16 cellular contexts compared by ENCODE assay signal in genomic region chr3:49769516-49769915, GRCh38. TPM values are rescaled to one million over a fixed set of nuclear protein-coding genes. Genes with fewer than 3 reads are reported as not detected.
"Had no signal": no experiment of that assay in that cellular context is flagged by ENCODE, and none has a peak within 500 bp of the region (broad histone marks: within the 10 kb centered on the region; RNA-seq: fewer than 3 reads in every experiment).

No MANE protein-coding gene starts in this region.

- H3K4me3 Mint-ChIP-seq: activated CD4-positive, alpha-beta memory T cell treated with anti-CD3 and anti-CD28 coated beads, Interleukin-2, amount 10 ng/mL, durations not matched to agents 7 days and 5 days; nephron progenitor cell; T-helper 2 cell treated with Interferon-gamma antibody and Interleukin-4, amounts not matched to agents 5 μg/mL and 100 μg/mL, for 36 hours had no signal

- H3K36me3 ChIP-seq: prostate gland, right lobe of liver, thoracic aorta had no signal

- DNase-seq: activated CD4-positive, alpha-beta memory T cell treated with anti-CD3 and anti-CD28 coated beads, Interleukin-2, amount 10 ng/mL, durations not matched to agents 7 days and 5 days; activated CD4-positive, CD25-positive, alpha-beta regulatory T cell treated with anti-CD3 and anti-CD28 coated beads, Interleukin-2, amount 50 U/mL, for 72 hours; activated naive CD4-positive, alpha-beta T cell treated with anti-CD3 and anti-CD28 coated beads, Interleukin-2, amount 50 U/mL, for 16 hours; anterior cingulate cortex; heart right ventricle; mammary epithelial cell; nephron progenitor cell; right lobe of liver; stimulated activated CD4-positive, alpha-beta T cell treated with anti-CD3 and anti-CD28 coated beads, Interleukin-2, amount 100 ng/mL, for 24 hours; stimulated activated naive CD4-positive, alpha-beta T cell had no signal

- H3K9me3 ChIP-seq: heart right ventricle, prostate gland, right lobe of liver, thoracic aorta had no signal

- H3K4me1 ChIP-seq: prostate gland had no signal

- H3K4me1 Mint-ChIP-seq: nephron progenitor cell had no signal

- H3K27ac ChIP-seq: heart right ventricle, prostate gland, right lobe of liver, thoracic aorta had no signal

- H3K9me3 Mint-ChIP-seq: activated CD4-positive, alpha-beta memory T cell treated with anti-CD3 and anti-CD28 coated beads, Interleukin-2, amount 10 ng/mL, durations not matched to agents 7 days and 5 days; activated T-helper 2 cell treated with anti-CD3 and anti-CD28 coated beads, Interferon-gamma antibody, Interleukin-2, Interleukin-4, amounts not matched to agents 10 μg/mL and 5 μg/mL and 100 μg/mL, durations not matched to agents 14 hours and 24 hours and 36 hours; T-helper 2 cell treated with Interferon-gamma antibody and Interleukin-4, amounts not matched to agents 5 μg/mL and 100 μg/mL, for 36 hours had no signal

- H3K27me3 ChIP-seq: heart right ventricle, right lobe of liver had no signal

- H3K27ac Mint-ChIP-seq: activated CD4-positive, alpha-beta memory T cell treated with anti-CD3 and anti-CD28 coated beads, Interleukin-2, amount 10 ng/mL, durations not matched to agents 7 days and 5 days; activated T-helper 2 cell treated with anti-CD3 and anti-CD28 coated beads, Interferon-gamma antibody, Interleukin-2, Interleukin-4, amounts not matched to agents 10 μg/mL and 5 μg/mL and 100 μg/mL, durations not matched to agents 14 hours and 24 hours and 36 hours; T-helper 2 cell treated with Interferon-gamma antibody and Interleukin-4, amounts not matched to agents 5 μg/mL and 100 μg/mL, for 36 hours had no signal

- ATAC-seq: esophagus mucosa, heart right ventricle had no signal

- H3K27me3 Mint-ChIP-seq: activated CD4-positive, alpha-beta memory T cell treated with anti-CD3 and anti-CD28 coated beads, Interleukin-2, amount 10 ng/mL, durations not matched to agents 7 days and 5 days had no signal

- H3K4me3 ChIP-seq: heart right ventricle, prostate gland, right lobe of liver, thoracic aorta had no signal

RNA-seq across cellular contexts. Expression of gene CDHR4, which starts 30.2 kb away (rescaled TPM):
- total RNA-seq: activated CD4-positive, alpha-beta memory T cell treated with anti-CD3 and anti-CD28 coated beads, Interleukin-2, amount 10 ng/mL, durations not matched to agents 7 days and 5 days; activated T-helper 2 cell treated with anti-CD3 and anti-CD28 coated beads, Interferon-gamma antibody, Interleukin-2, Interleukin-4, amounts not matched to agents 10 μg/mL and 5 μg/mL and 100 μg/mL, durations not matched to agents 14 hours and 24 hours and 36 hours; esophagus mucosa; frontal cortex; heart right ventricle; prostate gland; right lobe of liver had no signal
- polyA plus RNA-seq: mammary epithelial cell had no signal
